ENCODE assay signal across 25 cellular contexts in genomic region chr7:70484255-70484654, GRCh38.
"Had no signal": no experiment of that assay in that cellular context is flagged by ENCODE, and none has a peak within 500 bp of the region (broad histone marks: within the 10 kb centered on the region; RNA-seq: fewer than 3 reads in every experiment).

No MANE protein-coding gene starts in this region.

- ATAC-seq: activated CD4-positive, CD25-positive, alpha-beta regulatory T cell treated with anti-CD3 and anti-CD28 coated beads, Interleukin-2, amount 50 U/mL, for 24 hours; activated CD8-positive, alpha-beta T cell treated with anti-CD3 and anti-CD28 coated beads, Interleukin-2, amount 10 ng/mL, durations not matched to agents 7 days and 5 days; SK-N-SH treated with all-trans-retinoic acid at 6 μM for 48 hours had no signal

- H3K4me3 Mint-ChIP-seq: activated CD8-positive, alpha-beta T cell treated with anti-CD3 and anti-CD28 coated beads, Interleukin-2, amount 10 ng/mL, durations not matched to agents 7 days and 5 days; activated naive CD8-positive, alpha-beta T cell treated with anti-CD3 and anti-CD28 coated beads, Interleukin-2, amount 10 ng/mL, durations not matched to agents 7 days and 5 days; brain; central memory CD8-positive, alpha-beta T cell; T-helper 1 cell treated with Interleukin-12 subunit alpha and Interleukin-12 subunit beta and Interleukin-4 antibody, amounts not matched to agents 30 μg/mL and 1 μg/mL, for 36 hours had no signal

- H3K4me1 Mint-ChIP-seq: activated naive CD8-positive, alpha-beta T cell treated with anti-CD3 and anti-CD28 coated beads, Interleukin-2, amount 10 ng/mL, durations not matched to agents 7 days and 5 days; central memory CD8-positive, alpha-beta T cell had no signal

- DNase-seq: activated CD4-positive, alpha-beta T cell treated with anti-CD3 and anti-CD28 coated beads for 4 hours; activated CD8-positive, alpha-beta memory T cell treated with anti-CD3 and anti-CD28 coated beads, Interleukin-2, amount 50 U/mL, for 48 hours; activated CD8-positive, alpha-beta T cell treated with anti-CD3 and anti-CD28 coated beads, Interleukin-2, amount 10 ng/mL, durations not matched to agents 7 days and 5 days; activated naive CD4-positive, alpha-beta T cell treated with anti-CD3 and anti-CD28 coated beads, Interleukin-2, amount 50 U/mL, for 16 hours; activated naive CD8-positive, alpha-beta T cell treated with anti-CD3 and anti-CD28 coated beads, Interleukin-2, amount 10 ng/mL, durations not matched to agents 7 days and 5 days; activated T-cell treated with anti-CD3 and anti-CD28 coated beads, Interleukin-2, amount 50 U/mL, for 1 hour; adrenal gland; aorta; Kasumi-1; KBM-7; NCI-H1048; NCI-H1694; NCI-H2029; NCI-H2171; NCI-H345; NCI-H510A; NCI-H526 treated with DMSO at 0.1 percent for 48 hours; NK-92 treated with Interleukin-12 subunit alpha and Interleukin-12 subunit beta, amount 100 ng/mL, for 24 hours; Peyer's patch; Right ventricle myocardium superior had no signal

- H3K27ac Mint-ChIP-seq: activated CD8-positive, alpha-beta T cell treated with anti-CD3 and anti-CD28 coated beads, Interleukin-2, amount 10 ng/mL, durations not matched to agents 7 days and 5 days; activated naive CD8-positive, alpha-beta T cell treated with anti-CD3 and anti-CD28 coated beads, Interleukin-2, amount 10 ng/mL, durations not matched to agents 7 days and 5 days; T-helper 1 cell treated with Interleukin-12 subunit alpha and Interleukin-12 subunit beta and Interleukin-4 antibody, amounts not matched to agents 30 μg/mL and 1 μg/mL, for 36 hours had no signal

- H3K9me3 Mint-ChIP-seq: activated naive CD8-positive, alpha-beta T cell treated with anti-CD3 and anti-CD28 coated beads, Interleukin-2, amount 10 ng/mL, durations not matched to agents 7 days and 5 days; central memory CD8-positive, alpha-beta T cell had no signal

- H3K27me3 Mint-ChIP-seq: brain had no signal
